ENCODE assay signal across 10 cellular contexts in genomic region chr17:42512733-42513251, GRCh38. TPM values are rescaled to one million over a fixed set of nuclear protein-coding genes. Genes with fewer than 3 reads are reported as not detected.
DNase-seq lines count a peak whose midpoint lies in the region; ATAC-seq and TF ChIP-seq lines count a peak whose summit lies in the region.
"Had no signal": no experiment of that assay in that cellular context is flagged by ENCODE, and none has a peak within 500 bp of the region (broad histone marks: within the 10 kb centered on the region; RNA-seq: fewer than 3 reads in every experiment).

No MANE protein-coding gene starts in this region.

- no peaks in the 10 kb centered on the region for H3K36me3 Mint-ChIP-seq in T-helper 2 cell treated with Interferon-gamma antibody and Interleukin-4, amounts not matched to agents 5 μg/mL and 100 μg/mL, for 36 hours (ENCODE audit: low read depth)

- H3K9me3 ChIP-seq in Peyer's patch = no peaks in the 10 kb centered on the region
- H3K9me3 ChIP-seq in tibial nerve = no peaks in the 10 kb centered on the region

- peaks cover 0 to 52% (median 0%) of the 10 kb centered on the region in 3 donors for H3K36me3 ChIP-seq in Peyer's patch
- peaks cover 0 to 58% (median 0%) of the 10 kb centered on the region in 3 donors for H3K36me3 ChIP-seq in tibial nerve

- peaks cover 10% of the 10 kb centered on the region for H3K4me1 Mint-ChIP-seq in T-helper 2 cell treated with Interferon-gamma antibody and Interleukin-4, amounts not matched to agents 5 μg/mL and 100 μg/mL, for 36 hours (ENCODE audit: low read depth)

- DNase-seq in Peyer's patch (no peak), left lobe of liver (ENCODE audit: low spot score) (no peak), tibial nerve (ENCODE audit: low spot score in 2 of 2) (no peak), T1000 (lab: John Stamatoyannopoulos, UW) (no peak), NCI-H2227 (lab: John Stamatoyannopoulos, UW; ENCODE audit: unreplicated experiment) (no peak)
- no peak for DNase-seq in T-helper 2 cell treated with Interferon-gamma antibody and Interleukin-4, amounts not matched to agents 5 μg/mL and 100 μg/mL, for 36 hours (ENCODE audit: low spot score)
- DNase-seq: DMS79 treated with DMSO at 0.1 percent for 48 hours, NCI-H526 treated with DMSO at 0.1 percent for 48 hours, occipital lobe, T-cell had no signal

- TF ChIP-seq POLR2A in Peyer's patch (IDR thresholded peaks at IDR 0.05) (no peak), tibial nerve (IDR thresholded peaks at IDR 0.05) (no peak)

- no peaks in the 10 kb centered on the region for H3K9me3 Mint-ChIP-seq in T-helper 2 cell treated with Interferon-gamma antibody and Interleukin-4, amounts not matched to agents 5 μg/mL and 100 μg/mL, for 36 hours
- H3K9me3 Mint-ChIP-seq: T-cell had no signal

- 40 to 54% methylated on average over 6 of the region's 6 CpGs for WGBS in tibial nerve, 2 donors

- no peak for TF ChIP-seq CTCF in Peyer's patch (IDR thresholded peaks at IDR 0.05)
- TF ChIP-seq CTCF in tibial nerve (IDR thresholded peaks at IDR 0.05) = no peak

- H3K4me3 Mint-ChIP-seq in T-helper 2 cell treated with Interferon-gamma antibody and Interleukin-4, amounts not matched to agents 5 μg/mL and 100 μg/mL, for 36 hours = no peak overlapping the region
- H3K4me3 Mint-ChIP-seq: T-cell had no signal

- no peaks in the 10 kb centered on the region for H3K27me3 Mint-ChIP-seq in T-helper 2 cell treated with Interferon-gamma antibody and Interleukin-4, amounts not matched to agents 5 μg/mL and 100 μg/mL, for 36 hours (ENCODE audit: low read depth)
- H3K27me3 Mint-ChIP-seq: T-cell had no signal

- H3K4me3 ChIP-seq in Peyer's patch (no peak overlapping the region), tibial nerve (no peak overlapping the region)

- no peak for TF ChIP-seq EP300 in tibial nerve (IDR thresholded peaks at IDR 0.05)

- peak overlapping the region; percentile 11 to 38 (median 31) for H3K27ac ChIP-seq in Peyer's patch
- H3K27ac ChIP-seq in tibial nerve = peak overlapping the region; percentile 65 to 91 (median 75)

- peak; percentile 37 for ATAC-seq in left lobe of liver
- ATAC-seq: T-cell had no signal

- H3K4me1 ChIP-seq in Peyer's patch = peaks cover 0 to 20% (median under 1%) of the 10 kb centered on the region in 4 donors
- peaks cover 0 to 64% (median 33%) of the 10 kb centered on the region in 4 donors for H3K4me1 ChIP-seq in tibial nerve

- no peaks in the 10 kb centered on the region for H3K27me3 ChIP-seq in Peyer's patch
- H3K27me3 ChIP-seq in tibial nerve = no peaks in the 10 kb centered on the region

- H3K27ac Mint-ChIP-seq in T-helper 2 cell treated with Interferon-gamma antibody and Interleukin-4, amounts not matched to agents 5 μg/mL and 100 μg/mL, for 36 hours = no peak overlapping the region
- H3K27ac Mint-ChIP-seq: T-cell had no signal

RNA-seq across cellular contexts. Expression of gene NAGLU, which starts 23.2 kb away (rescaled TPM):
- 10 to 100 TPM; 12.4 to 79.2 (median 62.7) TPM for total RNA-seq in Peyer's patch
- total RNA-seq in left lobe of liver = 44.4 TPM
- total RNA-seq in tibial nerve = 100 to 1,000 TPM in 1 of 4 donors, 10 to 100 TPM in 3; 52.3 to 115 (median 67.3) TPM

RNA-seq across cellular contexts. Expression of gene HSD17B1, which starts 39.9 kb away (rescaled TPM):
- total RNA-seq in Peyer's patch (1 to 10 TPM in 2 of 4 donors, under 1 TPM in 1, not detected in 1; 0.94 to 3.9 (median 1.7) TPM), left lobe of liver (1.3 TPM), tibial nerve (1 to 10 TPM in 3 of 4 donors, under 1 TPM in 1; 0.78 to 4.4 (median 3.7) TPM)

RNA-seq across cellular contexts. Expression of gene COASY, which starts 49.2 kb away (rescaled TPM):
- total RNA-seq in Peyer's patch = 10 to 100 TPM; 42.1 to 95.4 (median 80.2) TPM
- 78.8 TPM for total RNA-seq in left lobe of liver
- total RNA-seq in tibial nerve = 10 to 100 TPM; 22.9 to 33.9 (median 25.5) TPM

RNA-seq across cellular contexts. Expression of gene MLX, which starts 54.1 kb away (rescaled TPM):
- total RNA-seq in Peyer's patch (100 to 1,000 TPM in 3 of 4 donors, 10 to 100 TPM in 1; 65.2 to 180 (median 133) TPM), left lobe of liver (38.7 TPM), tibial nerve (10 to 100 TPM; 31.8 to 44.4 (median 39.1) TPM)

RNA-seq across cellular contexts. Expression of gene ATP6V0A1, which starts 54.1 kb away (rescaled TPM):
- 100 to 1,000 TPM; 121 to 251 (median 204) TPM for total RNA-seq in Peyer's patch
- 42.8 TPM for total RNA-seq in left lobe of liver
- total RNA-seq in tibial nerve = 100 to 1,000 TPM in 1 of 4 donors, 10 to 100 TPM in 3; 81.6 to 126 (median 96.6) TPM
